ENCODE assay signal across 1 cellular context in genomic region chr4:74202062-74202586, GRCh38.
TF ChIP-seq lines count a peak whose summit lies in the region.

No MANE protein-coding gene starts in this region.

TF ChIP-seq in HepG2, 621 proteins besides CTCF, POLR2A, EP300 and RAD21 (continued from another document and continues in another):
- TF ChIP-seq, protein P1, sequence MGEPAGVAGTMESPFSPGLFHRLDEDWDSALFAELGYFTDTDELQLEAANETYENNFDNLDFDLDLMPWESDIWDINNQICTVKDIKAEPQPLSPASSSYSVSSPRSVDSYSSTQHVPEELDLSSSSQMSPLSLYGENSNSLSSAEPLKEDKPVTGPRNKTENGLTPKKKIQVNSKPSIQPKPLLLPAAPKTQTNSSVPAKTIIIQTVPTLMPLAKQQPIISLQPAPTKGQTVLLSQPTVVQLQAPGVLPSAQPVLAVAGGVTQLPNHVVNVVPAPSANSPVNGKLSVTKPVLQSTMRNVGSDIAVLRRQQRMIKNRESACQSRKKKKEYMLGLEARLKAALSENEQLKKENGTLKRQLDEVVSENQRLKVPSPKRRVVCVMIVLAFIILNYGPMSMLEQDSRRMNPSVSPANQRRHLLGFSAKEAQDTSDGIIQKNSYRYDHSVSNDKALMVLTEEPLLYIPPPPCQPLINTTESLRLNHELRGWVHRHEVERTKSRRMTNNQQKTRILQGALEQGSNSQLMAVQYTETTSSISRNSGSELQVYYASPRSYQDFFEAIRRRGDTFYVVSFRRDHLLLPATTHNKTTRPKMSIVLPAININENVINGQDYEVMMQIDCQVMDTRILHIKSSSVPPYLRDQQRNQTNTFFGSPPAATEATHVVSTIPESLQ (CRISPR knock-in tag; conservative IDR thresholded peaks at IDR 0.05): no peak
- no peak for TF ChIP-seq PHF8 (CRISPR knock-in tag; IDR thresholded peaks at IDR 0.05)
- no peak for TF ChIP-seq ZNF12 (CRISPR knock-in tag; IDR thresholded peaks at IDR 0.05)
- no peak for TF ChIP-seq ZNF124 (CRISPR knock-in tag; IDR thresholded peaks at IDR 0.05)
- TF ChIP-seq BCLAF1 (IDR thresholded peaks at IDR 0.05): no peak
- no peak for TF ChIP-seq ZNF256 (CRISPR knock-in tag; conservative IDR thresholded peaks at IDR 0.05)
- TF ChIP-seq CEBPB (IDR thresholded peaks at IDR 0.05; ENCODE audit: borderline replicate concordance, low read depth, low read length): peak; percentile 62; the same call in 1 of the 2 replicates
- TF ChIP-seq ZNF878 (CRISPR knock-in tag; IDR thresholded peaks at IDR 0.05): peak; percentile 94
- no peak for TF ChIP-seq GTF3A (CRISPR knock-in tag; conservative IDR thresholded peaks at IDR 0.05)
- TF ChIP-seq, protein P2, sequence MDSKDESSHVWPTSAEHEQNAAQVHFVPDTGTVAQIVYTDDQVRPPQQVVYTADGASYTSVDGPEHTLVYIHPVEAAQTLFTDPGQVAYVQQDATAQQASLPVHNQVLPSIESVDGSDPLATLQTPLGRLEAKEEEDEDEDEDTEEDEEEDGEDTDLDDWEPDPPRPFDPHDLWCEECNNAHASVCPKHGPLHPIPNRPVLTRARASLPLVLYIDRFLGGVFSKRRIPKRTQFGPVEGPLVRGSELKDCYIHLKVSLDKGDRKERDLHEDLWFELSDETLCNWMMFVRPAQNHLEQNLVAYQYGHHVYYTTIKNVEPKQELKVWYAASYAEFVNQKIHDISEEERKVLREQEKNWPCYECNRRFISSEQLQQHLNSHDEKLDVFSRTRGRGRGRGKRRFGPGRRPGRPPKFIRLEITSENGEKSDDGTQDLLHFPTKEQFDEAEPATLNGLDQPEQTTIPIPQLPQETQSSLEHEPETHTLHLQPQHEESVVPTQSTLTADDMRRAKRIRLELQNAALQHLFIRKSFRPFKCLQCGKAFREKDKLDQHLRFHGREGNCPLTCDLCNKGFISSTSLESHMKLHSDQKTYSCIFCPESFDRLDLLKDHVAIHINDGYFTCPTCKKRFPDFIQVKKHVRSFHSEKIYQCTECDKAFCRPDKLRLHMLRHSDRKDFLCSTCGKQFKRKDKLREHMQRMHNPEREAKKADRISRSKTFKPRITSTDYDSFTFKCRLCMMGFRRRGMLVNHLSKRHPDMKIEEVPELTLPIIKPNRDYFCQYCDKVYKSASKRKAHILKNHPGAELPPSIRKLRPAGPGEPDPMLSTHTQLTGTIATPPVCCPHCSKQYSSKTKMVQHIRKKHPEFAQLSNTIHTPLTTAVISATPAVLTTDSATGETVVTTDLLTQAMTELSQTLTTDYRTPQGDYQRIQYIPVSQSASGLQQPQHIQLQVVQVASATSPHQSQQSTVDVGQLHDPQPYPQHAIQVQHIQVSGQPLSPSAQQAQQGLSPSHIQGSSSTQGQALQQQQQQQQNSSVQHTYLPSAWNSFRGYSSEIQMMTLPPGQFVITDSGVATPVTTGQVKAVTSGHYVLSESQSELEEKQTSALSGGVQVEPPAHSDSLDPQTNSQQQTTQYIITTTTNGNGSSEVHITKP (CRISPR knock-in tag; IDR thresholded peaks at IDR 0.05; ENCODE audit: low read depth): no peak; the same call in 1 of the 2 replicates
- TF ChIP-seq PCBP1 (IDR thresholded peaks at IDR 0.05; ENCODE audit: borderline replicate concordance, low read depth, low read length): no peak
- peak; percentile 100 for TF ChIP-seq MIXL1 (CRISPR knock-in tag; IDR thresholded peaks at IDR 0.05)
- no peak for TF ChIP-seq YEATS4 (CRISPR knock-in tag; IDR thresholded peaks at IDR 0.05; ENCODE audit: borderline replicate concordance)
- TF ChIP-seq RNF2 (conservative IDR thresholded peaks at IDR 0.05; ENCODE audit: low read depth): peak; percentile 88
- no peak for TF ChIP-seq RFX5 (IDR thresholded peaks at IDR 0.05; ENCODE audit: low read depth, low read length)
- TF ChIP-seq ZNF382 (CRISPR knock-in tag; IDR thresholded peaks at IDR 0.05; ENCODE audit: borderline replicate concordance): no peak
- TF ChIP-seq ZFP82 (CRISPR knock-in tag; IDR thresholded peaks at IDR 0.05; ENCODE audit: borderline replicate concordance): no peak
- TF ChIP-seq, protein P3, sequence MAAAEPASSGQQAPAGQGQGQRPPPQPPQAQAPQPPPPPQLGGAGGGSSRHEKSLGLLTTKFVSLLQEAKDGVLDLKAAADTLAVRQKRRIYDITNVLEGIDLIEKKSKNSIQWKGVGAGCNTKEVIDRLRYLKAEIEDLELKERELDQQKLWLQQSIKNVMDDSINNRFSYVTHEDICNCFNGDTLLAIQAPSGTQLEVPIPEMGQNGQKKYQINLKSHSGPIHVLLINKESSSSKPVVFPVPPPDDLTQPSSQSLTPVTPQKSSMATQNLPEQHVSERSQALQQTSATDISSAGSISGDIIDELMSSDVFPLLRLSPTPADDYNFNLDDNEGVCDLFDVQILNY (CRISPR knock-in tag; conservative IDR thresholded peaks at IDR 0.05): no peak
- TF ChIP-seq FOXJ3 (CRISPR knock-in tag; IDR thresholded peaks at IDR 0.05; ENCODE audit: borderline replicate concordance): peak; percentile 97
- TF ChIP-seq FOSL2 (CRISPR knock-in tag; IDR thresholded peaks at IDR 0.05): peak; percentile 77
- TF ChIP-seq, protein P4, sequence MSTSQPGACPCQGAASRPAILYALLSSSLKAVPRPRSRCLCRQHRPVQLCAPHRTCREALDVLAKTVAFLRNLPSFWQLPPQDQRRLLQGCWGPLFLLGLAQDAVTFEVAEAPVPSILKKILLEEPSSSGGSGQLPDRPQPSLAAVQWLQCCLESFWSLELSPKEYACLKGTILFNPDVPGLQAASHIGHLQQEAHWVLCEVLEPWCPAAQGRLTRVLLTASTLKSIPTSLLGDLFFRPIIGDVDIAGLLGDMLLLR (CRISPR knock-in tag; IDR thresholded peaks at IDR 0.05): no peak
- no peak for TF ChIP-seq ZSCAN20 (CRISPR knock-in tag; IDR thresholded peaks at IDR 0.05; ENCODE audit: borderline replicate concordance)
- no peak for TF ChIP-seq HMGA1 (CRISPR knock-in tag; conservative IDR thresholded peaks at IDR 0.05)
- TF ChIP-seq MATR3 (CRISPR knock-in tag; IDR thresholded peaks at IDR 0.05): no peak
- TF ChIP-seq ZSCAN12 (CRISPR knock-in tag; IDR thresholded peaks at IDR 0.05): no peak
- TF ChIP-seq KIAA2018 (CRISPR knock-in tag; IDR thresholded peaks at IDR 0.05; ENCODE audit: borderline replicate concordance): no peak
- no peak for TF ChIP-seq ZNF616 (CRISPR knock-in tag; IDR thresholded peaks at IDR 0.05; ENCODE audit: low read depth)
- TF ChIP-seq, protein P5, sequence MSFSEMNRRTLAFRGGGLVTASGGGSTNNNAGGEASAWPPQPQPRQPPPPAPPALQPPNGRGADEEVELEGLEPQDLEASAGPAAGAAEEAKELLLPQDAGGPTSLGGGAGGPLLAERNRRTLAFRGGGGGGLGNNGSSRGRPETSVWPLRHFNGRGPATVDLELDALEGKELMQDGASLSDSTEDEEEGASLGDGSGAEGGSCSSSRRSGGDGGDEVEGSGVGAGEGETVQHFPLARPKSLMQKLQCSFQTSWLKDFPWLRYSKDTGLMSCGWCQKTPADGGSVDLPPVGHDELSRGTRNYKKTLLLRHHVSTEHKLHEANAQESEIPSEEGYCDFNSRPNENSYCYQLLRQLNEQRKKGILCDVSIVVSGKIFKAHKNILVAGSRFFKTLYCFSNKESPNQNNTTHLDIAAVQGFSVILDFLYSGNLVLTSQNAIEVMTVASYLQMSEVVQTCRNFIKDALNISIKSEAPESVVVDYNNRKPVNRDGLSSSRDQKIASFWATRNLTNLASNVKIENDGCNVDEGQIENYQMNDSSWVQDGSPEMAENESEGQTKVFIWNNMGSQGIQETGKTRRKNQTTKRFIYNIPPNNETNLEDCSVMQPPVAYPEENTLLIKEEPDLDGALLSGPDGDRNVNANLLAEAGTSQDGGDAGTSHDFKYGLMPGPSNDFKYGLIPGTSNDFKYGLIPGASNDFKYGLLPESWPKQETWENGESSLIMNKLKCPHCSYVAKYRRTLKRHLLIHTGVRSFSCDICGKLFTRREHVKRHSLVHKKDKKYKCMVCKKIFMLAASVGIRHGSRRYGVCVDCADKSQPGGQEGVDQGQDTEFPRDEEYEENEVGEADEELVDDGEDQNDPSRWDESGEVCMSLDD (CRISPR knock-in tag; IDR thresholded peaks at IDR 0.05; ENCODE audit: borderline replicate concordance): no peak
- TF ChIP-seq THAP11 (CRISPR knock-in tag; IDR thresholded peaks at IDR 0.05): peak; percentile 61
- peak; percentile 93 for TF ChIP-seq CBFB (CRISPR knock-in tag; IDR thresholded peaks at IDR 0.05)
